Comparison of ENCODE assay signal across 26 cellular contexts in the genomic region with DNA sequence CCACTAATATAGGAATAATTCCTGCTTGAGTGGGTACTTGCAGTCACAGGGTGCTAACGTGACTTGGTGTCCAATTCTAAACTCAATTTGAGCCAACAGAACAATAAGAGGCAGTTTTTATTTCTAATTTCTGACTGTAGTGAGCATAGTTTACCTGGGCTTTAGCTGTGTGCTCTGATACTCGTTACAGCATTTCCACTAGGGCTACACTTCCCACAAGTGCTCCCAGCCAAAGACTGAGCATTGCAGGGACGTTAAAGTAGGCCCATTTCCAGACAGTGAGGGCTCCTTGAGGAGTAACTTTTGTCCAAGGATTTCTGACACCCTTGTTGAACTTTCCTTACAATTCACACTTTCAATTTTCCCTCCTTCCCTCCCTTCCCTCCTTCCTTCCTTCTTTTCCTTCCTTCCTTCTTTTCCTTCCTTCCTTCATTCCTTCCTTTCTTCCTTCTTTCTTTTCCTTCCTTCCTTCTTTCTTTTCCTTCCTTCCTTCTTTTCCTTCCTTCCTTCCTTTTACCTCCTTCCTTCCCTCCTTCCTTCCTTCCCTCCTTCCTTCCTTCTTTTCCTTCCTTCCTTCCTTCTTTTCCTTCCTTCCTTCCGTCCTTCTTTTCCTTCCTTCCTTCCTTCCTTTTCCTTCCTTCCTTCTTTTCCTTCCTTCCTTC. TPM values are rescaled to one million over a fixed set of nuclear protein-coding genes. Genes with fewer than 3 reads are reported as not detected.
DNase-seq lines count a peak whose midpoint lies in the region; ATAC-seq, FAIRE-seq and TF ChIP-seq lines count a peak whose summit lies in the region.
"Had no signal": no experiment of that assay in that cellular context is flagged by ENCODE, and none has a peak within 500 bp of the region (broad histone marks: within the 10 kb centered on the region; RNA-seq: fewer than 3 reads in every experiment).

No MANE protein-coding gene starts in this region.

- dilution Hi-C loops in keratinocyte (cut with MboI; ENCODE audit: extremely low pct_ligation_motif_present, low sequenced_read_pairs) = no loop called here

- FAIRE-seq in keratinocyte (lab: Jason Lieb, UNC) = peak; percentile 62
- FAIRE-seq: G401.6, HTR-8/SVneo had no signal

- H3K9me3 Mint-ChIP-seq in MCF 10A (ENCODE audit: unreplicated experiment) = peaks cover 8% of the 10 kb centered on the region
- H3K9me3 Mint-ChIP-seq in activated T-helper 17 cell treated with anti-CD3 and anti-CD28 coated beads, Interleukin-2, amount 50 U/mL, for 72 hours = peaks cover 11% of the 10 kb centered on the region
- H3K9me3 Mint-ChIP-seq: CD8-positive, alpha-beta T cell had no signal

- DNase-seq in NCI-H82 (lab: John Stamatoyannopoulos, UW) (peak; percentile 7), NCI-H82 treated with DMSO at 0.1 percent for 48 hours (lab: John Stamatoyannopoulos, UW; ENCODE audit: unreplicated experiment) (no peak), MCF 10A (ENCODE audit: unreplicated experiment) (no peak), breast epithelium (ENCODE audit: low spot score in 2 of 2) (no peak), keratinocyte (ENCODE audit: low read depth, low spot score) (no peak), iPS-NIHi7 (ENCODE audit: extremely low spot score) (no peak)
- DNase-seq: 8988T; AML-193; C1 segment of cervical spinal cord; CD8-positive, alpha-beta T cell; GOT3; HCEC 1CT; KG1; NCI-H1092 treated with DMSO at 0.1 percent for 48 hours; NCI-H1436 treated with DMSO at 0.1 percent for 48 hours; NCI-H2029; NCI-H2171; NCI-H446 treated with DMSO at 0.1 percent for 48 hours; NCI-H526 treated with DMSO at 0.1 percent for 48 hours; Peyer's patch; SJCRH30 had no signal

- H3K9me3 ChIP-seq in breast epithelium (no peaks in the 10 kb centered on the region), keratinocyte (ENCODE audit: control insufficient read depth, low read depth, low read length) (no peaks in the 10 kb centered on the region)
- H3K9me3 ChIP-seq: Peyer's patch, SJCRH30 had no signal

- no peaks in the 10 kb centered on the region for H3K9me1 ChIP-seq in keratinocyte (ENCODE audit: control insufficient read depth, extremely low read depth, insufficient read depth, low read length)

- CTCF ChIA-PET in MCF 10A (lab: Yijun Ruan, JAX) = no interaction called here

- no TSS peak for BruUV-seq in MCF 10A (replicated peaks; lab: Mats Ljungman, UMichigan)

- no peak for TF ChIP-seq POLR2A in breast epithelium (IDR thresholded peaks at IDR 0.05)

- intact Hi-C loops in MCF 10A (cut with micrococcal nuclease) (no loop called here), breast epithelium (cut with DNase I; ENCODE audit: low total_unique reads) (no loop called here)

- H3K4me3 Mint-ChIP-seq in MCF 10A (ENCODE audit: unreplicated experiment) = no peak overlapping the region
- H3K4me3 Mint-ChIP-seq in activated T-helper 17 cell treated with anti-CD3 and anti-CD28 coated beads, Interleukin-2, amount 50 U/mL, for 72 hours = no peak overlapping the region
- H3K4me3 Mint-ChIP-seq: CD8-positive, alpha-beta T cell had no signal

- no peaks in the 10 kb centered on the region for H3K79me2 ChIP-seq in keratinocyte (ENCODE audit: control insufficient read depth, insufficient read depth, low read length)

- no peak overlapping the region for H3K9ac ChIP-seq in keratinocyte (ENCODE audit: control insufficient read depth, extremely low read depth, insufficient read depth, low read length)

- ATAC-seq in activated T-helper 17 cell treated with anti-CD3 and anti-CD28 coated beads, Interleukin-2, amount 50 U/mL, for 72 hours (replicated peaks) = no peak
- no peak for ATAC-seq in HG02623 (IDR thresholded peaks at IDR 0.05; ENCODE audit: unreplicated experiment)
- ATAC-seq: CD8-positive, alpha-beta T cell had no signal

- H3K27me3 ChIP-seq in breast epithelium = no peaks in the 10 kb centered on the region
- no peaks in the 10 kb centered on the region for H3K27me3 ChIP-seq in keratinocyte (ENCODE audit: control insufficient read depth, extremely low read depth, insufficient read depth, low read length)
- H3K27me3 ChIP-seq: Peyer's patch, SJCRH30 had no signal

- no peaks in the 10 kb centered on the region for H4K20me1 ChIP-seq in keratinocyte (ENCODE audit: control insufficient read depth, extremely low read depth, insufficient read depth, low read length)

- H3K4me1 ChIP-seq in breast epithelium = no peaks in the 10 kb centered on the region
- H3K4me1 ChIP-seq in keratinocyte (ENCODE audit: control insufficient read depth, extremely low read depth, insufficient read depth, low read length) = peaks cover 20% of the 10 kb centered on the region
- H3K4me1 ChIP-seq: Peyer's patch, SJCRH30 had no signal

- H3K36me3 ChIP-seq in breast epithelium = no peaks in the 10 kb centered on the region
- no peaks in the 10 kb centered on the region for H3K36me3 ChIP-seq in keratinocyte (ENCODE audit: control insufficient read depth in 2 of 2, extremely low read depth in 1 of 2, insufficient read depth in 2 of 2, low read length in 2 of 2)
- H3K36me3 ChIP-seq: Peyer's patch, SJCRH30 had no signal

- no peaks in the 10 kb centered on the region for H3K27me3 Mint-ChIP-seq in MCF 10A (ENCODE audit: insufficient read depth, unreplicated experiment)
- no peaks in the 10 kb centered on the region for H3K27me3 Mint-ChIP-seq in activated T-helper 17 cell treated with anti-CD3 and anti-CD28 coated beads, Interleukin-2, amount 50 U/mL, for 72 hours

- TF ChIP-seq CTCF in MCF 10A (IDR thresholded peaks at IDR 0.05; ENCODE audit: unreplicated experiment) = no peak
- no peak for TF ChIP-seq CTCF in breast epithelium (IDR thresholded peaks at IDR 0.05)
- TF ChIP-seq CTCF in keratinocyte (optimal IDR thresholded peaks at IDR 0.05 in 1 of 3, IDR thresholded peaks at IDR 0.05 in 1 of 3, conservative IDR thresholded peaks at IDR 0.05 in 1 of 3; ENCODE audit: extremely low read depth in 1 of 3, insufficient read depth in 2 of 3, low read length in 3 of 3) = no peak

- H3K4me3 ChIP-seq in breast epithelium (no peak overlapping the region), keratinocyte (ENCODE audit: control insufficient read depth in 2 of 3, extremely low read depth in 1 of 3, insufficient read depth in 2 of 3, low read depth in 1 of 3, low read length in 3 of 3) (no peak overlapping the region)
- H3K4me3 ChIP-seq: Peyer's patch, SJCRH30 had no signal

- no peak overlapping the region for H3K4me2 ChIP-seq in keratinocyte (ENCODE audit: control insufficient read depth, extremely low read depth, insufficient read depth, low read depth, low read length)

- POLR2A ChIA-PET in MCF 10A (lab: Yijun Ruan, JAX) = interaction anchor here (1.5 to 1.6 kb wide), 2 partner anchors 11 to 271 kb away, joined by 4 to 13 read pairs; no protein-coding TSS in a partner anchor

- peak overlapping the region; percentile 5 for H3K27ac Mint-ChIP-seq in MCF 10A (ENCODE audit: low read depth, unreplicated experiment)
- H3K27ac Mint-ChIP-seq in activated T-helper 17 cell treated with anti-CD3 and anti-CD28 coated beads, Interleukin-2, amount 50 U/mL, for 72 hours = peak overlapping the region; percentile 42
- H3K27ac Mint-ChIP-seq: CD8-positive, alpha-beta T cell had no signal

- H3K36me3 Mint-ChIP-seq in MCF 10A (ENCODE audit: insufficient read depth, unreplicated experiment) = no peaks in the 10 kb centered on the region
- no peaks in the 10 kb centered on the region for H3K36me3 Mint-ChIP-seq in activated T-helper 17 cell treated with anti-CD3 and anti-CD28 coated beads, Interleukin-2, amount 50 U/mL, for 72 hours (ENCODE audit: low read depth)
- H3K36me3 Mint-ChIP-seq: CD8-positive, alpha-beta T cell had no signal

- H2AFZ ChIP-seq in keratinocyte (ENCODE audit: control insufficient read depth, low read length) = no peak overlapping the region

- no peak overlapping the region for H3K27ac ChIP-seq in breast epithelium
- no peak overlapping the region for H3K27ac ChIP-seq in keratinocyte (ENCODE audit: control insufficient read depth, insufficient read depth, low read length)
- H3K27ac ChIP-seq: Peyer's patch, SJCRH30 had no signal

- peaks cover 9% of the 10 kb centered on the region for H3K4me1 Mint-ChIP-seq in MCF 10A (ENCODE audit: insufficient read depth, unreplicated experiment)
- peaks cover 6% of the 10 kb centered on the region for H3K4me1 Mint-ChIP-seq in activated T-helper 17 cell treated with anti-CD3 and anti-CD28 coated beads, Interleukin-2, amount 50 U/mL, for 72 hours

RNA-seq across cellular contexts. Expression of a gene that starts 53.8 kb away (rescaled TPM):
- 26.5 and 41.9 TPM in 2 replicates for total RNA-seq in MCF 10A (2022)
- 10 to 100 TPM in 2 of 3 donors, under 1 TPM in 1; 0.96 to 47.7 (median 20.0) TPM for total RNA-seq in breast epithelium
- total RNA-seq in activated T-helper 17 cell treated with anti-CD3 and anti-CD28 coated beads, Interleukin-2, amount 50 U/mL, for 72 hours = under 1 TPM; 0.76 to 0.98 TPM
- 183 to 225 TPM (median 214 TPM) in 3 replicates for polyA plus RNA-seq in keratinocyte
- 74.0 TPM for polyA plus RNA-seq in keratinocyte (2011; ENCODE audit: low read depth)
- 147 and 150 TPM in 2 replicates for polyA plus RNA-seq in keratinocyte (2011; cell fraction: cytosol; rRNA removed)
- polyA plus RNA-seq in keratinocyte (2011; cell fraction: nucleus; rRNA removed) = 205 and 240 TPM in 2 replicates
- polyA plus RNA-seq in keratinocyte (2012; ENCODE audit: low replicate concordance) = 79.1 and 146 TPM in 2 replicates
- 366 to 406 TPM (median 369 TPM) in 3 replicates for polyA minus RNA-seq in keratinocyte
- 257 TPM for polyA minus RNA-seq in keratinocyte (2011; cell fraction: cytosol; rRNA and poly(A)+ RNA removed)
- polyA minus RNA-seq in keratinocyte (2011; cell fraction: nucleus; rRNA and poly(A)+ RNA removed) = 251 and 386 TPM in 2 replicates
- total RNA-seq: CD8-positive, alpha-beta T cell had no signal
- polyA plus RNA-seq: AG04450 had no signal
